Comparison of ENCODE assay signal across 10 cellular contexts in the genomic region with DNA sequence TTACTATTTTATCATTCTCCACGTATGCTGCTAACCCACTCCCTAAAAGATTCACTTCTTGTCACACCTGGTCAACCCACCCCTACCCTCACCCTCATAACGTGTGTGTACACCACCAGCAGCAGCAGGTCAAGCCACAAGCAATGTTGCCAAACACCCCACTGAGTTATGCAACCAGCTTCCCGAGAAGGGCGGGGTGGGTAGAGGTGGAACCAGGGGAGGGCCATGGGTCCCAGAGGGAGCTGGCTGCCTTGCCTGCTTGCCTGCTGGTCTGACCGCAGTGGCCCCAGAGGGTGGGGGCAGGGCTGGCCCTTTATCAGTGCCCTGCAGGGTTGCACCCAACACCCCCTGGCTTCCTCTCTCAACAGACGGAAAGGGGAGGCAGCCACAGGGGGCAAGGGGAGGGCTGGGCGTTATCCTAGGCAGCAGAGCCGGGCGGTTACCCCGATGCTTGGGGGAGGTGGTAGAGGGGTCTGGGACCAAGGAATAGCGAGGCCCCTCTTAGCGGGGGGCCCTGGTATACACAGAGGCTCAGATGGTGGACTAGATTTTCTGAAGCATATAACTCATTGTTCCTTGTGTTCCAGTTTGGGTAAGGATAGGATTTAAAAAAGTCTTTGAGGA. TPM values are rescaled to one million over a fixed set of nuclear protein-coding genes. Genes with fewer than 3 reads are reported as not detected.
DNase-seq lines count a peak whose midpoint lies in the region; ATAC-seq and TF ChIP-seq lines count a peak whose summit lies in the region.
"Had no signal": no experiment of that assay in that cellular context is flagged by ENCODE, and none has a peak within 500 bp of the region (broad histone marks: within the 10 kb centered on the region; RNA-seq: fewer than 3 reads in every experiment).

No MANE protein-coding gene starts in this region.

- no peaks in the 10 kb centered on the region for H3K9me3 Mint-ChIP-seq in activated naive CD4-positive, alpha-beta T cell treated with anti-CD3 and anti-CD28 coated beads, Interleukin-2, amount 10 ng/mL, durations not matched to agents 7 days and 5 days
- H3K9me3 Mint-ChIP-seq in activated naive CD4-positive, alpha-beta T cell treated with anti-CD3 and anti-CD28 coated beads for 36 hours: no peaks in the 10 kb centered on the region
- no peaks in the 10 kb centered on the region for H3K9me3 Mint-ChIP-seq in activated B cell treated with CpG ODN at 0.5 μM for 24 hours

- no peaks in the 10 kb centered on the region for H3K9me3 ChIP-seq in tibial nerve
- H3K9me3 ChIP-seq: SJSA1 had no signal

- no peak overlapping the region for H3K4me3 Mint-ChIP-seq in activated naive CD4-positive, alpha-beta T cell treated with anti-CD3 and anti-CD28 coated beads, Interleukin-2, amount 10 ng/mL, durations not matched to agents 7 days and 5 days
- no peak overlapping the region for H3K4me3 Mint-ChIP-seq in activated naive CD4-positive, alpha-beta T cell treated with anti-CD3 and anti-CD28 coated beads for 36 hours
- H3K4me3 Mint-ChIP-seq in activated B cell treated with CpG ODN at 0.5 μM for 24 hours: peak overlapping the region; percentile 69

- CTCF ChIA-PET in activated naive CD4-positive, alpha-beta T cell treated with anti-CD3 and anti-CD28 coated beads, Interleukin-2, amount 10 ng/mL, durations not matched to agents 7 days and 5 days (lab: Charles Lee): interaction anchor here (0.9 kb wide), 1 partner anchor 32 kb away, joined by 3 read pairs; no protein-coding TSS in a partner anchor
- CTCF ChIA-PET in activated naive CD4-positive, alpha-beta T cell treated with anti-CD3 and anti-CD28 coated beads for 36 hours (lab: Charles Lee): interaction anchor here (1.1 kb wide), 1 partner anchor 21 kb away, joined by 3 read pairs; the partner anchor contains the start of gene COPZ1
- CTCF ChIA-PET in activated B cell treated with CpG ODN at 0.5 μM for 24 hours (lab: Charles Lee): interaction anchor here (0.7 to 1.0 kb wide), 2 partner anchors 10 to 21 kb away, joined by 4 read pairs; partner anchors contain the start of gene COPZ1

- peak in 1 of 2 donors; percentile 70 for TF ChIP-seq EP300 in tibial nerve (IDR thresholded peaks at IDR 0.05)

- H3K27me3 ChIP-seq in tibial nerve: peaks cover 0 to 46% of the 10 kb centered on the region in 2 donors

- peaks cover 30% of the 10 kb centered on the region for H3K4me1 Mint-ChIP-seq in activated naive CD4-positive, alpha-beta T cell treated with anti-CD3 and anti-CD28 coated beads, Interleukin-2, amount 10 ng/mL, durations not matched to agents 7 days and 5 days
- H3K4me1 Mint-ChIP-seq in activated naive CD4-positive, alpha-beta T cell treated with anti-CD3 and anti-CD28 coated beads for 36 hours (ENCODE audit: low read depth): peaks cover 12% of the 10 kb centered on the region
- peaks cover 36% of the 10 kb centered on the region for H3K4me1 Mint-ChIP-seq in activated B cell treated with CpG ODN at 0.5 μM for 24 hours

- H3K36me3 ChIP-seq in tibial nerve: no peaks in the 10 kb centered on the region
- H3K36me3 ChIP-seq: SJSA1 had no signal

- peak; percentile 29 for DNase-seq in activated naive CD4-positive, alpha-beta T cell treated with anti-CD3 and anti-CD28 coated beads, Interleukin-2, amount 10 ng/mL, durations not matched to agents 7 days and 5 days
- DNase-seq in activated naive CD4-positive, alpha-beta T cell treated with anti-CD3 and anti-CD28 coated beads for 36 hours: no peak
- DNase-seq in activated B cell treated with CpG ODN at 0.5 μM for 24 hours (peak; percentile 54), iPS-NIHi7 (ENCODE audit: extremely low spot score) (peak; percentile 69), tibial nerve (ENCODE audit: low spot score in 2 of 2) (peak; percentile 60 to 76), NCI-H1092 treated with DMSO at 0.1 percent for 48 hours (lab: John Stamatoyannopoulos, UW) (no peak), GM10266 (ENCODE audit: extremely low spot score) (no peak)

- intact Hi-C loops in activated naive CD4-positive, alpha-beta T cell treated with anti-CD3 and anti-CD28 coated beads for 36 hours (cut with micrococcal nuclease): no loop called here
- intact Hi-C loops in activated B cell treated with CpG ODN at 0.5 μM for 24 hours (cut with micrococcal nuclease): loop anchor here (2.0 kb wide), 1 partner anchor 21 kb away; the partner anchor contains the start of gene COPZ1

- H3K27me3 Mint-ChIP-seq in activated naive CD4-positive, alpha-beta T cell treated with anti-CD3 and anti-CD28 coated beads, Interleukin-2, amount 10 ng/mL, durations not matched to agents 7 days and 5 days: peaks cover 84% of the 10 kb centered on the region
- peaks cover 50% of the 10 kb centered on the region for H3K27me3 Mint-ChIP-seq in activated naive CD4-positive, alpha-beta T cell treated with anti-CD3 and anti-CD28 coated beads for 36 hours (ENCODE audit: low read depth)
- H3K27me3 Mint-ChIP-seq in activated B cell treated with CpG ODN at 0.5 μM for 24 hours: peaks cover 37% of the 10 kb centered on the region

- H3K27ac Mint-ChIP-seq in activated naive CD4-positive, alpha-beta T cell treated with anti-CD3 and anti-CD28 coated beads, Interleukin-2, amount 10 ng/mL, durations not matched to agents 7 days and 5 days: no peak overlapping the region
- no peak overlapping the region for H3K27ac Mint-ChIP-seq in activated naive CD4-positive, alpha-beta T cell treated with anti-CD3 and anti-CD28 coated beads for 36 hours
- H3K27ac Mint-ChIP-seq in activated B cell treated with CpG ODN at 0.5 μM for 24 hours: no peak overlapping the region

- ATAC-seq in activated B cell treated with CpG ODN at 0.5 μM for 24 hours (ENCODE audit: low read depth) (peak; percentile 94), HG03439 (IDR thresholded peaks at IDR 0.05; ENCODE audit: unreplicated experiment) (no peak)

- TF ChIP-seq CTCF in activated B cell treated with CpG ODN at 0.5 μM for 24 hours (IDR thresholded peaks at IDR 0.05) (no peak), tibial nerve (IDR thresholded peaks at IDR 0.05) (no peak), GM10266 (IDR thresholded peaks at IDR 0.05; ENCODE audit: control insufficient read depth, insufficient read depth, low read depth, missing control alignments) (no peak)

- POLR2A ChIA-PET in activated B cell treated with CpG ODN at 0.5 μM for 24 hours (lab: Charles Lee): interaction anchor here (0.5 to 2.1 kb wide), 4 partner anchors 11 to 215 kb away, joined by 4 to 10 read pairs (median 6); partner anchors contain the start of genes CBX5 and HNRNPA1

- TF ChIP-seq POLR2A in tibial nerve (IDR thresholded peaks at IDR 0.05): no peak

- WGBS in tibial nerve, 2 donors: 15 to 20% methylated on average over 11 to 12 of the region's 12 CpGs

- peaks cover 0 to 22% (median 14%) of the 10 kb centered on the region in 4 donors for H3K4me1 ChIP-seq in tibial nerve

- no peak overlapping the region for H3K27ac ChIP-seq in tibial nerve
- H3K27ac ChIP-seq: C4-2B, SJSA1 had no signal

- no peak overlapping the region for H3K4me3 ChIP-seq in tibial nerve
- H3K4me3 ChIP-seq: SJSA1 had no signal

- no peaks in the 10 kb centered on the region for H3K36me3 Mint-ChIP-seq in activated naive CD4-positive, alpha-beta T cell treated with anti-CD3 and anti-CD28 coated beads, Interleukin-2, amount 10 ng/mL, durations not matched to agents 7 days and 5 days
- no peaks in the 10 kb centered on the region for H3K36me3 Mint-ChIP-seq in activated naive CD4-positive, alpha-beta T cell treated with anti-CD3 and anti-CD28 coated beads for 36 hours (ENCODE audit: low read depth)
- no peaks in the 10 kb centered on the region for H3K36me3 Mint-ChIP-seq in activated B cell treated with CpG ODN at 0.5 μM for 24 hours (ENCODE audit: low read depth)

RNA-seq across cellular contexts. Expression of gene NFE2, which starts 3.5 kb away (rescaled TPM):
- total RNA-seq in activated naive CD4-positive, alpha-beta T cell treated with anti-CD3 and anti-CD28 coated beads for 36 hours: not detected
- total RNA-seq in activated B cell treated with CpG ODN at 0.5 μM for 24 hours (not detected in 2 replicates), tibial nerve (not detected)
- total RNA-seq: SJSA1 had no signal

RNA-seq across cellular contexts. Expression of gene COPZ1, which starts 20.6 kb away (rescaled TPM):
- 100 to 1,000 TPM in 1 of 2 experiments, 10 to 100 TPM in 1; 98.0 to 105 TPM for total RNA-seq in activated naive CD4-positive, alpha-beta T cell treated with anti-CD3 and anti-CD28 coated beads for 36 hours
- total RNA-seq in activated B cell treated with CpG ODN at 0.5 μM for 24 hours (120 and 124 TPM in 2 replicates), tibial nerve (10 to 100 TPM; 38.0 to 52.0 (median 43.6) TPM)

RNA-seq across cellular contexts. Expression of gene HNRNPA1, which starts 23.8 kb away (rescaled TPM):
- total RNA-seq in activated naive CD4-positive, alpha-beta T cell treated with anti-CD3 and anti-CD28 coated beads for 36 hours: 1,000 to 10,000 TPM; 2,231 to 2,234 TPM
- total RNA-seq in activated B cell treated with CpG ODN at 0.5 μM for 24 hours (1,995 and 2,126 TPM in 2 replicates), tibial nerve (100 to 1,000 TPM; 450 to 769 (median 570) TPM)

RNA-seq across cellular contexts. Expression of gene CBX5, which starts 24.4 kb away (rescaled TPM):
- 100 to 1,000 TPM; 169 to 173 TPM for total RNA-seq in activated naive CD4-positive, alpha-beta T cell treated with anti-CD3 and anti-CD28 coated beads for 36 hours
- total RNA-seq in activated B cell treated with CpG ODN at 0.5 μM for 24 hours (77.3 TPM in 2 replicates), tibial nerve (10 to 100 TPM; 32.1 to 50.0 (median 42.4) TPM)

RNA-seq across cellular contexts. Expression of gene GPR84, which starts 60.0 kb away (rescaled TPM):
- total RNA-seq in activated naive CD4-positive, alpha-beta T cell treated with anti-CD3 and anti-CD28 coated beads for 36 hours: 1 to 10 TPM; 1.2 TPM
- not detected in 2 replicates for total RNA-seq in activated B cell treated with CpG ODN at 0.5 μM for 24 hours
- total RNA-seq in tibial nerve: under 1 TPM in 1 of 4 donors, not detected in 3; 0.42 TPM
- total RNA-seq: SJSA1 had no signal

Comparison
In these comparisons a context has a peak if more than half of its experiments do, and no peak if none do; other contexts are left out.
1. DNase-seq: peak in activated naive CD4-positive, alpha-beta T cell treated with anti-CD3 and anti-CD28 coated beads, Interleukin-2, amount 10 ng/mL, durations not matched to agents 7 days and 5 days (single experiment), activated B cell treated with CpG ODN at 0.5 μM for 24 hours (single experiment), iPS-NIHi7 (single experiment) and tibial nerve (2 of 2); none in activated naive CD4-positive, alpha-beta T cell treated with anti-CD3 and anti-CD28 coated beads for 36 hours (single experiment), NCI-H1092 treated with DMSO at 0.1 percent for 48 hours (single experiment) and GM10266 (single experiment).